Comparison of ENCODE assay signal across 14 cellular contexts in genomic region chr1:105608713-105609112, GRCh38.
DNase-seq lines count a peak whose midpoint lies in the region; ATAC-seq and TF ChIP-seq lines count a peak whose summit lies in the region.
"Had no signal": no experiment of that assay in that cellular context is flagged by ENCODE, and none has a peak within 500 bp of the region (broad histone marks: within the 10 kb centered on the region; RNA-seq: fewer than 3 reads in every experiment).

No MANE protein-coding gene starts in this region.

- H3K4me3 Mint-ChIP-seq in activated CD8-positive, alpha-beta T cell treated with anti-CD3 and anti-CD28 coated beads for 36 hours: no peak overlapping the region
- H3K4me3 Mint-ChIP-seq: activated T-cell treated with anti-CD3 and anti-CD28 coated beads, Interleukin-2, amount 50 U/mL, for 24 hours; stimulated activated naive CD8-positive, alpha-beta T cell treated with anti-CD3 and anti-CD28 coated beads, Interleukin-15, Interleukin-2, amounts not matched to agents 100 ng/mL and 50 ng/mL, for 24 hours had no signal

- no peaks in the 10 kb centered on the region for H3F3A ChIP-seq in PC-9 (ENCODE audit: insufficient read depth, low read depth)

- H3K4me1 ChIP-seq in PC-9 (replicated peaks; ENCODE audit: insufficient read depth): no peaks in the 10 kb centered on the region

- no peaks in the 10 kb centered on the region for H4K20me1 ChIP-seq in PC-9 (ENCODE audit: insufficient read depth)

- no peak overlapping the region for H3K27ac ChIP-seq in PC-9

- H3K27me3 ChIP-seq in BJ (ENCODE audit: control insufficient read depth, insufficient read depth, low read length) (no peaks in the 10 kb centered on the region), PC-9 (ENCODE audit: insufficient read depth, low read depth) (no peaks in the 10 kb centered on the region)

- POLR2A ChIA-PET in BJ (lab: Charles Lee): no interaction called here
- POLR2A ChIA-PET in HEK293T (lab: Yijun Ruan, JAX): no interaction called here
- POLR2A ChIA-PET in PC-9 (lab: Charles Lee; ENCODE audit: unreplicated experiment): no interaction called here
- POLR2A ChIA-PET in activated CD8-positive, alpha-beta T cell treated with anti-CD3 and anti-CD28 coated beads for 36 hours (lab: Charles Lee): no interaction called here

- DNase-seq in BJ (ENCODE audit: low read depth): no peak
- DNase-seq in HEK293T (ENCODE audit: extremely low spot score): peak; percentile 12
- peak in 1 of 2 experiments; percentile 12 for DNase-seq in PC-9
- DNase-seq in fibroblast of villous mesenchyme (ENCODE audit: low read depth): peak; percentile 1
- DNase-seq in activated CD8-positive, alpha-beta T cell treated with anti-CD3 and anti-CD28 coated beads for 36 hours: no peak
- DNase-seq in stimulated activated CD8-positive, alpha-beta memory T cell treated with anti-CD3 and anti-CD28 coated beads, Interleukin-4, amount 100 ng/mL, for 48 hours: no peak
- DNase-seq: activated T-cell treated with anti-CD3 and anti-CD28 coated beads, Interleukin-2, amount 50 U/mL, for 24 hours; cerebellar nuclear complex; NCI-H524 treated with DMSO at 0.1 percent for 48 hours; stimulated activated CD4-positive, alpha-beta T cell treated with anti-CD3 and anti-CD28 coated beads, Interleukin-15, amount 100 ng/mL, for 24 hours; T-helper 9 cell had no signal

- intact Hi-C loops in PC-9 (cut with micrococcal nuclease; ENCODE audit: unreplicated experiment): no loop called here
- intact Hi-C loops in activated CD8-positive, alpha-beta T cell treated with anti-CD3 and anti-CD28 coated beads for 36 hours (cut with micrococcal nuclease): no loop called here

- no peak overlapping the region for H3K4me2 ChIP-seq in PC-9

- no peaks in the 10 kb centered on the region for H3K79me2 ChIP-seq in PC-9 (ENCODE audit: low read depth)

- no peaks in the 10 kb centered on the region for H3K4me1 Mint-ChIP-seq in activated CD8-positive, alpha-beta T cell treated with anti-CD3 and anti-CD28 coated beads for 36 hours (ENCODE audit: low read depth)

- no peak overlapping the region for H2AFZ ChIP-seq in PC-9

- H3K9me3 Mint-ChIP-seq in activated CD8-positive, alpha-beta T cell treated with anti-CD3 and anti-CD28 coated beads for 36 hours: peaks cover 8% of the 10 kb centered on the region
- H3K9me3 Mint-ChIP-seq: activated T-cell treated with anti-CD3 and anti-CD28 coated beads, Interleukin-2, amount 50 U/mL, for 24 hours had no signal

- no peaks in the 10 kb centered on the region; the same call in 1 of the 2 replicates for H3K9me3 ChIP-seq in PC-9 (ENCODE audit: insufficient read depth, low read depth)

- H3K27me3 Mint-ChIP-seq in activated CD8-positive, alpha-beta T cell treated with anti-CD3 and anti-CD28 coated beads for 36 hours: no peaks in the 10 kb centered on the region
- H3K27me3 Mint-ChIP-seq: activated T-cell treated with anti-CD3 and anti-CD28 coated beads, Interleukin-2, amount 50 U/mL, for 24 hours; stimulated activated naive CD8-positive, alpha-beta T cell treated with anti-CD3 and anti-CD28 coated beads, Interleukin-15, Interleukin-2, amounts not matched to agents 100 ng/mL and 50 ng/mL, for 24 hours had no signal

- H3K36me3 Mint-ChIP-seq in activated CD8-positive, alpha-beta T cell treated with anti-CD3 and anti-CD28 coated beads for 36 hours (ENCODE audit: low read depth): no peaks in the 10 kb centered on the region

- H3K4me3 ChIP-seq in BJ (ENCODE audit: low read depth, low read length): no peak overlapping the region
- no peak overlapping the region for H3K4me3 ChIP-seq in PC-9
- H3K4me3 ChIP-seq in fibroblast of villous mesenchyme (ENCODE audit: low read depth, low read length): no peak overlapping the region

- TF ChIP-seq CTCF in BJ (IDR thresholded peaks at IDR 0.05; ENCODE audit: insufficient read depth, low read depth, low read length): peak; percentile 23; the same call in 1 of the 2 replicates
- TF ChIP-seq CTCF in PC-9 (conservative IDR thresholded peaks at IDR 0.05): peak; percentile 51; the same call in 1 of the 2 replicates
- no peak for TF ChIP-seq CTCF in fibroblast of villous mesenchyme (IDR thresholded peaks at IDR 0.05; ENCODE audit: insufficient read depth, low read depth, low read length)
- no peak for TF ChIP-seq CTCF in activated CD8-positive, alpha-beta T cell treated with anti-CD3 and anti-CD28 coated beads for 36 hours (IDR thresholded peaks at IDR 0.05)

- CTCF ChIA-PET in BJ (lab: Yijun Ruan, JAX) (interaction anchor here (2.7 kb wide), 1 partner anchor 829 kb away, joined by 9 read pairs; no protein-coding TSS in a partner anchor), HEK293T (lab: Yijun Ruan, JAX) (no interaction called here), PC-9 (lab: Charles Lee) (no interaction called here)
- CTCF ChIA-PET in activated CD8-positive, alpha-beta T cell treated with anti-CD3 and anti-CD28 coated beads for 36 hours (lab: Charles Lee): no interaction called here

- no peak for ATAC-seq in HG03439 (IDR thresholded peaks at IDR 0.05; ENCODE audit: unreplicated experiment)
- ATAC-seq in GM18867 (IDR thresholded peaks at IDR 0.05; ENCODE audit: unreplicated experiment): no peak
- no peak for ATAC-seq in activated CD8-positive, alpha-beta T cell treated with anti-CD3 and anti-CD28 coated beads for 36 hours

- H3K27ac Mint-ChIP-seq in activated CD8-positive, alpha-beta T cell treated with anti-CD3 and anti-CD28 coated beads for 36 hours: no peak overlapping the region
- H3K27ac Mint-ChIP-seq: activated T-cell treated with anti-CD3 and anti-CD28 coated beads, Interleukin-2, amount 50 U/mL, for 24 hours; stimulated activated naive CD8-positive, alpha-beta T cell treated with anti-CD3 and anti-CD28 coated beads, Interleukin-15, Interleukin-2, amounts not matched to agents 100 ng/mL and 50 ng/mL, for 24 hours had no signal

- H3K36me3 ChIP-seq in BJ (ENCODE audit: control insufficient read depth, insufficient read depth, low read length) (no peaks in the 10 kb centered on the region), PC-9 (ENCODE audit: low read depth) (no peaks in the 10 kb centered on the region)

- no peaks in the 10 kb centered on the region for H3K9me2 ChIP-seq in PC-9 (ENCODE audit: insufficient read depth)

- BruUV-seq in PC-9 (replicated peaks; lab: Mats Ljungman, UMichigan): no TSS peak

TF ChIP-seq in HEK293T, 16 proteins besides CTCF, POLR2A, EP300 and RAD21:
- TF ChIP-seq SP1 (IDR thresholded peaks at IDR 0.05) (no peak), ELF4 (IDR thresholded peaks at IDR 0.05) (no peak), HDGF (IDR thresholded peaks at IDR 0.05; ENCODE audit: borderline replicate concordance) (no peak), FOXK2 (IDR thresholded peaks at IDR 0.05) (no peak), SUZ12 (IDR thresholded peaks at IDR 0.05) (no peak), ARNT (IDR thresholded peaks at IDR 0.05) (no peak), TARDBP (IDR thresholded peaks at IDR 0.05) (no peak), LEF1 (IDR thresholded peaks at IDR 0.05; ENCODE audit: borderline replicate concordance) (no peak), CTBP1 (IDR thresholded peaks at IDR 0.05; ENCODE audit: borderline replicate concordance) (no peak), L3MBTL2 (conservative IDR thresholded peaks at IDR 0.05) (no peak), BHLHE40 (IDR thresholded peaks at IDR 0.05; ENCODE audit: borderline replicate concordance) (no peak), NFRKB (IDR thresholded peaks at IDR 0.05) (no peak), ZNF384 (IDR thresholded peaks at IDR 0.05) (no peak), FOXA1 (IDR thresholded peaks at IDR 0.05) (no peak), PKNOX1 (IDR thresholded peaks at IDR 0.05) (no peak), FOXM1 (IDR thresholded peaks at IDR 0.05; ENCODE audit: borderline replicate concordance) (no peak)
TF ChIP-seq in HEK293T: peak in this region for 0.

Comparison
In these comparisons a context has a peak if more than half of its experiments do, and no peak if none do; other contexts are left out.
1. DNase-seq: peak in HEK293T (single experiment) and fibroblast of villous mesenchyme (single experiment); none in BJ (single experiment), activated CD8-positive, alpha-beta T cell treated with anti-CD3 and anti-CD28 coated beads for 36 hours (single experiment) and stimulated activated CD8-positive, alpha-beta memory T cell treated with anti-CD3 and anti-CD28 coated beads, Interleukin-4, amount 100 ng/mL, for 48 hours (single experiment).
2. CTCF ChIP-seq: peak in BJ (single experiment) and PC-9 (single experiment); none in fibroblast of villous mesenchyme (single experiment) and activated CD8-positive, alpha-beta T cell treated with anti-CD3 and anti-CD28 coated beads for 36 hours (single experiment).